ENCODE assay signal across 8 cellular contexts in the genomic region with DNA sequence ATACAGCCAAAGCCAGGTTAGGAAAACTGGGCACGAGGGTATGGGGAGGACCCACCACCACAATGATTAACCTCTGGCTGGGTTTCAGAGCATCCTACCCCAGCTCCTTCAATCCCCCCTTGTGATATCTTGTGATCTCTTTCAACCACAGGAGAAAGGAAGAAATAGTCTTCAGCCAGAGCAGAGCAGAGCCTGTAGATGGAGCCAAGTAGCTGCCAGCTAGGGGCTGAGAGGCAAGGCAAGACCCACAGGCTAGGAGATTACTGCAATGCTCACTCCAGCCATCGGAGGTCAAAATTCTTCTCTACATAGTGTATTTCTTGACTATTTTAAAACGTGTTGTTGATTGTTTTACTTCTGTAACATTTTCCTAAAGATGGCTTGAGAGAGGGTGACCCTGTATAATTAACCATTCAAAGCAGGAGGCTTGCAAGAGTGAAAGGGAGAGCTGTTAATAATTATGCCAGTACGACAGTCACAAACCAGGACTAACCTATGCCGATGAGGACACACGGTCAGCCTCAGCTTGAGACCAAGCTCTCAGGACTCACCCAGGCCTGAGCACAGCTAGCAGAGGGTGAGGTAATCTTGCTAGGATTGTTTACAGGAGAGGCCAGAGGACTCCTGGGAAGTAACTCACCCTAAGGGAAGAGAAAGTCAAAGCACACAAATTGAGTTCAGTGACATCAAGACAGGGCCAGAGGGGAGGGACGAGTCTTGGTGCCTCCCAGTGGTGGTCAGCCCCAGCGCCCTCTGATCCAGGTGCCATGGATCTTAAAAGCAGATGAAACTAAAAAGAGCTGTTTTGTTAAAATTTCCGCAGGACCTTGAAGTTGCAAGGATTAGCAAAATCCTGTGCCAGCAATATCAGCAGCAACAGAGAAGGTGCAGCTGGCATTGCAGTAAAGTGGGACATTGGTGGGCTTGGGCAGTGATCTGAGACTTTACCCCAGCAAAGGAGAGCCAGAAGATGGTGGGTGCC. TPM values are rescaled to one million over a fixed set of nuclear protein-coding genes. Genes with fewer than 3 reads are reported as not detected.
A peak's percentile ranks its signal among the peaks of the same experiment; 100 is the strongest.
DNase-seq lines count a peak whose midpoint lies in the region; ATAC-seq and TF ChIP-seq lines count a peak whose summit lies in the region.

No MANE protein-coding gene starts in this region.

- no peak for TF ChIP-seq POLR2A in gastroesophageal sphincter (IDR thresholded peaks at IDR 0.05)

- TF ChIP-seq CTCF in gastroesophageal sphincter (IDR thresholded peaks at IDR 0.05) (peak in 1 of 4 experiments; percentile 38), omental fat pad (IDR thresholded peaks at IDR 0.05) (no peak)

- 52 to 59% methylated on average over 5 to 8 of the region's 9 CpGs for WGBS in gastroesophageal sphincter (ENCODE audit: low coverage in 1 of 2), 2 donors

- no peaks in the 10 kb centered on the region for H3K36me3 ChIP-seq in gastroesophageal sphincter

- no peaks in the 10 kb centered on the region for H3K27me3 ChIP-seq in gastroesophageal sphincter

- peaks cover 0 to 22% (median 0%) of the 10 kb centered on the region in 3 donors for H3K4me1 ChIP-seq in gastroesophageal sphincter

- CTCF ChIA-PET in HEK293T (lab: Yijun Ruan, JAX) = interaction anchor here (0.6 to 2.2 kb wide), 16 partner anchors 10 to 452 kb away, joined by 3 to 11 read pairs (median 3); partner anchors contain the start of genes CDKN3 and CGRRF1

- H3K9me3 ChIP-seq in gastroesophageal sphincter = no peaks in the 10 kb centered on the region

- ATAC-seq in gastroesophageal sphincter (peak; percentile 43), omental fat pad (ENCODE audit: low FRiP score) (peak; percentile 73)

- POLR2A ChIA-PET in HEK293T (lab: Yijun Ruan, JAX) = interaction anchor here (0.6 to 2.3 kb wide), 20 partner anchors 9 to 406 kb away, joined by 3 to 13 read pairs (median 5); partner anchors contain the start of genes CDKN3 and GMFB

- DNase-seq in GF-D8 (lab: John Stamatoyannopoulos, UW) (peak; percentile 23), HEK293T (ENCODE audit: extremely low spot score) (peak; percentile 72), NCI-H2196 treated with DMSO at 0.1 percent for 48 hours (lab: John Stamatoyannopoulos, UW; ENCODE audit: unreplicated experiment) (peak; percentile 22), omental fat pad (ENCODE audit: low spot score) (no peak), NCI-H1048 (lab: John Stamatoyannopoulos, UW) (no peak)
- peak; percentile 3 to 24 for DNase-seq in activated CD4-positive, alpha-beta T cell treated with anti-CD3 and anti-CD28 coated beads, Interleukin-2, amount 50 U/mL, for 48 hours
- no peak for DNase-seq in effector CD8-positive, alpha-beta T cell (lab: John Stamatoyannopoulos, UW)

- H3K4me3 ChIP-seq in gastroesophageal sphincter = no peak overlapping the region

- TF ChIP-seq EP300 in gastroesophageal sphincter (IDR thresholded peaks at IDR 0.05) = no peak

- peak overlapping the region in 1 of 4 donors; percentile 20 for H3K27ac ChIP-seq in gastroesophageal sphincter

TF ChIP-seq in HEK293T, 16 proteins besides CTCF, POLR2A, EP300 and RAD21:
- no peak for TF ChIP-seq FOXM1 (IDR thresholded peaks at IDR 0.05; ENCODE audit: borderline replicate concordance)
- TF ChIP-seq, protein P1, sequence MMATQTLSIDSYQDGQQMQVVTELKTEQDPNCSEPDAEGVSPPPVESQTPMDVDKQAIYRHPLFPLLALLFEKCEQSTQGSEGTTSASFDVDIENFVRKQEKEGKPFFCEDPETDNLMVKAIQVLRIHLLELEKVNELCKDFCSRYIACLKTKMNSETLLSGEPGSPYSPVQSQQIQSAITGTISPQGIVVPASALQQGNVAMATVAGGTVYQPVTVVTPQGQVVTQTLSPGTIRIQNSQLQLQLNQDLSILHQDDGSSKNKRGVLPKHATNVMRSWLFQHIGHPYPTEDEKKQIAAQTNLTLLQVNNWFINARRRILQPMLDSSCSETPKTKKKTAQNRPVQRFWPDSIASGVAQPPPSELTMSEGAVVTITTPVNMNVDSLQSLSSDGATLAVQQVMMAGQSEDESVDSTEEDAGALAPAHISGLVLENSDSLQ (IDR thresholded peaks at IDR 0.05) = no peak
- no peak for TF ChIP-seq FOXK2 (IDR thresholded peaks at IDR 0.05)
- peak; percentile 35; the same call in 1 of the 2 replicates for TF ChIP-seq ELF4 (IDR thresholded peaks at IDR 0.05)
TF ChIP-seq in HEK293T: peak in this region for 1.

RNA-seq across cellular contexts. Expression of gene CDKN3, which starts 29.8 kb away (rescaled TPM):
- 1 to 10 TPM in 3 of 4 donors, not detected in 1; 2.0 to 3.1 (median 3.0) TPM for total RNA-seq in gastroesophageal sphincter
- total RNA-seq in omental fat pad = 1 to 10 TPM in 3 of 4 donors, under 1 TPM in 1; 0.94 to 7.6 (median 4.2) TPM

Comparison
In these comparisons a context has a peak if more than half of its experiments do, and no peak if none do; other contexts are left out.
1. DNase-seq: peak in GF-D8 (single experiment), HEK293T (single experiment), NCI-H2196 treated with DMSO at 0.1 percent for 48 hours (single experiment) and activated CD4-positive, alpha-beta T cell treated with anti-CD3 and anti-CD28 coated beads, Interleukin-2, amount 50 U/mL, for 48 hours (2 of 2); none in omental fat pad (single experiment), NCI-H1048 (single experiment) and effector CD8-positive, alpha-beta T cell (single experiment).